In the genomic region with DNA sequence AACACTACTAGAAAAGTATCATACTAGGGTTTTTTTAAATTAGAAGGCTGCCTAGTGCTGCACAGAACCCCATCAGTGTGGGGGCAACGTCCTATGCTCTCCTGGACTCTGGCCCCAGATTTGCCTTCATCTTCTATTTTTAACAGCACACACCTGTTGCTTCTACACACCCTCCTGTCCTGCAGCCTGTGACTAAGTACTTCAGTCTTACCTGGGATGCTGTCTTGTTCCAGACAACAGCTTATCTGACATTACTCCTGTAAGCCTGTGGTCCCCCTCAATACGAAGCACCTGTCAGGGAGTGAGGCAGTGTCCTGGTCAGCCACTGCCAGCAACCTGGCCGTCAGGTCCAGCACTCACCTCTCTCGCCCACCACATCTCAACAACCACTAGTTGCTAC, we compare ENCODE assay signal across 34 cellular contexts.
A peak's percentile ranks its signal among the peaks of the same experiment; 100 is the strongest.
DNase-seq lines count a peak whose midpoint lies in the region; ATAC-seq, FAIRE-seq and TF ChIP-seq lines count a peak whose summit lies in the region.
"Had no signal": no experiment of that assay in that cellular context is flagged by ENCODE, and none has a peak within 500 bp of the region (broad histone marks: within the 10 kb centered on the region; RNA-seq: fewer than 3 reads in every experiment).

No MANE protein-coding gene starts in this region.

- no peak overlapping the region for H2BK120ac ChIP-seq in H1 (replicated peaks; ENCODE audit: low read depth, low read length)

- no peak for TF ChIP-seq EP300 in H1 (IDR thresholded peaks at IDR 0.05; ENCODE audit: borderline replicate concordance in 1 of 2, low read depth in 2 of 2, low read length in 2 of 2)

- no peaks in the 10 kb centered on the region for H3K79me1 ChIP-seq in H1 (ENCODE audit: low read depth, low read length)

- no peak for ATAC-seq in DND-41 (ENCODE audit: insufficient read depth, low read depth)
- no peak for ATAC-seq in GM18520 (IDR thresholded peaks at IDR 0.05; ENCODE audit: unreplicated experiment)
- ATAC-seq: A549; CD8-positive, alpha-beta T cell had no signal

- POLR2A ChIA-PET in HEK293 (lab: Yijun Ruan, JAX) = no interaction called here
- POLR2A ChIA-PET in H1 (lab: Charles Lee; ENCODE audit: partially characterized antibody) = no interaction called here
- POLR2A ChIA-PET in RWPE1 (lab: Yijun Ruan, JAX; ENCODE audit: low non-redundant PET) = no interaction called here

- no peak overlapping the region for H2AFZ ChIP-seq in DND-41 (ENCODE audit: low read depth, low read length)
- 0 out of 2 replicates have a peak overlapping the region, but pooled peaks have one; percentile 46 for H2AFZ ChIP-seq in H1 (ENCODE audit: low read length)

- no peak overlapping the region for H3K4me3 ChIP-seq in DND-41 (ENCODE audit: low read depth in 1 of 2, low read length in 2 of 2)
- H3K4me3 ChIP-seq in HEK293 (ENCODE audit: low read depth, low read length) = no peak overlapping the region
- H3K4me3 ChIP-seq in H1 (ENCODE audit: extremely low read depth in 1 of 4, insufficient read depth in 2 of 4, low read depth in 3 of 4, low read length in 4 of 4) = no peak overlapping the region
- H3K4me3 ChIP-seq: A549; BLaER1; BLaER1 treated with 17β-estradiol and CSF1 and Interleukin-3, amounts not matched to agents 10 nM and 100 nM had no signal

- H3K79me2 ChIP-seq in DND-41 (ENCODE audit: insufficient read depth, low read length) = no peaks in the 10 kb centered on the region
- H3K79me2 ChIP-seq in H1 (ENCODE audit: control insufficient read depth in 1 of 2, insufficient read depth in 2 of 2, low read length in 2 of 2) = no peaks in the 10 kb centered on the region

- H2BK12ac ChIP-seq in H1 (ENCODE audit: low read depth, low read length) = no peak overlapping the region

- DNase-seq in DND-41 (no peak), HTR-8/SVneo (ENCODE audit: insufficient read length, low spot score) (no peak), H1 (ENCODE audit: low read depth in 1 of 2, low spot score in 2 of 2) (no peak), RWPE1 (ENCODE audit: low spot score) (no peak), amygdala (lab: John Stamatoyannopoulos, UW) (no peak), NCI-H2171 (lab: John Stamatoyannopoulos, UW) (no peak)
- DNase-seq: 8988T; ACHN; AML-193; BE2C; C1 segment of cervical spinal cord; Caco-2; Calu3; CD4-positive, alpha-beta memory T cell; CD4-positive, alpha-beta T cell; CD4-positive, CD25-positive, alpha-beta regulatory T cell; CD8-positive, alpha-beta memory T cell; CD8-positive, alpha-beta T cell; COR-L47; DMS 273 treated with DMSO at 0.1 percent for 48 hours; DMS153; DMS53; DMS79; DMS79 treated with DMSO at 0.1 percent for 48 hours; EL had no signal

- peak overlapping the region; percentile 48 for H3K14ac ChIP-seq in H1 (ENCODE audit: insufficient read length)

- H2BK15ac ChIP-seq in H1 (ENCODE audit: low read length) = no peak overlapping the region

- H3K27ac ChIP-seq in DND-41 (ENCODE audit: low read length) (0 out of 2 replicates have a peak overlapping the region, but pooled peaks have one; percentile 1), HEK293 (ENCODE audit: extremely low read depth, low read depth, low read length) (no peak overlapping the region), H1 (ENCODE audit: low read depth, low read length) (no peak overlapping the region), RWPE1 (no peak overlapping the region)
- H3K27ac ChIP-seq: 22Rv1; A549; BLaER1; BLaER1 treated with 17β-estradiol and CSF1 and Interleukin-3, amounts not matched to agents 10 nM and 100 nM; C4-2B had no signal

- no peak overlapping the region for H2BK20ac ChIP-seq in H1 (ENCODE audit: low read length)

- TF ChIP-seq POLR2A in H1 (IDR thresholded peaks at IDR 0.05; ENCODE audit: control extremely low read depth in 1 of 2, low read depth in 2 of 2, low read length in 2 of 2) = no peak

- CTCF ChIA-PET in HEK293 (lab: Yijun Ruan, JAX) = no interaction called here
- CTCF ChIA-PET in H1 (lab: Charles Lee; ENCODE audit: partially characterized antibody) = no interaction called here
- CTCF ChIA-PET in RWPE1 (lab: Yijun Ruan, JAX) = no interaction called here

- no peak overlapping the region for H3K9ac ChIP-seq in DND-41 (ENCODE audit: low read depth, low read length)
- H3K9ac ChIP-seq in H1 (replicated peaks in 1 of 4; ENCODE audit: extremely low read depth in 1 of 4, low read depth in 3 of 4, low read length in 3 of 4) = no peak overlapping the region
- H3K9ac ChIP-seq: BLaER1; BLaER1 treated with 17β-estradiol and CSF1 and Interleukin-3, amounts not matched to agents 10 nM and 100 nM had no signal

- H3K56ac ChIP-seq in H1 (replicated peaks; ENCODE audit: insufficient read length, low read depth, low read length) = no peak overlapping the region

- H3K4ac ChIP-seq in H1 (replicated peaks; ENCODE audit: insufficient read length, low read depth, low read length) = no peak overlapping the region

- FAIRE-seq in HTR-8/SVneo (lab: Jason Lieb, UNC) (peak; percentile 59), H1 (lab: Jason Lieb, UNC) (no peak)
- FAIRE-seq: A204.1, A549, D721Med had no signal

- H4K91ac ChIP-seq in H1 (replicated peaks; ENCODE audit: insufficient read length, low read length) = no peak overlapping the region

- H3K36me3 ChIP-seq in DND-41 (ENCODE audit: insufficient read depth, low read length) = no peaks in the 10 kb centered on the region
- H3K36me3 ChIP-seq in HEK293 (ENCODE audit: control insufficient read depth in 2 of 2, insufficient read depth in 1 of 2, low read length in 2 of 2) = no peaks in the 10 kb centered on the region
- H3K36me3 ChIP-seq in H1 (ENCODE audit: control insufficient read depth in 2 of 4, insufficient read depth in 4 of 4, low read length in 3 of 4) = no peaks in the 10 kb centered on the region
- H3K36me3 ChIP-seq: BE2C; BLaER1; BLaER1 treated with 17β-estradiol and CSF1 and Interleukin-3, amounts not matched to agents 10 nM and 100 nM had no signal

- TF ChIP-seq CTCF in DND-41 (IDR thresholded peaks at IDR 0.05; ENCODE audit: borderline replicate concordance, extremely low read depth, low read length, poor library complexity, severe bottlenecking) = no peak
- TF ChIP-seq CTCF in HEK293 (tag by site-specific recombination; IDR thresholded peaks at IDR 0.05) = no peak
- TF ChIP-seq CTCF in H1 (IDR thresholded peaks at IDR 0.05; ENCODE audit: control extremely low read depth in 1 of 3, insufficient read depth in 1 of 3, low read depth in 1 of 3, low read length in 3 of 3) = no peak
- no peak for TF ChIP-seq CTCF in RWPE1 (conservative IDR thresholded peaks at IDR 0.05; ENCODE audit: low read depth)

- no peak overlapping the region for H4K5ac ChIP-seq in H1 (ENCODE audit: insufficient read length, low read depth, low read length)

- H3K9me3 ChIP-seq in DND-41 (ENCODE audit: insufficient read depth, low read length, severe bottlenecking) (no peaks in the 10 kb centered on the region), HEK293 (ENCODE audit: control insufficient read depth, insufficient read depth, low read depth, low read length) (no peaks in the 10 kb centered on the region), H1 (ENCODE audit: insufficient read depth in 2 of 2, low read depth in 1 of 2, low read length in 1 of 2) (no peaks in the 10 kb centered on the region)
- H3K9me3 ChIP-seq: A549, BE2C, Caco-2 had no signal

- no peak overlapping the region for H4K8ac ChIP-seq in H1 (ENCODE audit: extremely low read depth, insufficient read depth, low read length)

- no peak for TF ChIP-seq RAD21 in H1 (IDR thresholded peaks at IDR 0.05 in 1 of 2, conservative IDR thresholded peaks at IDR 0.05 in 1 of 2; ENCODE audit: low read depth in 2 of 2, low read length in 2 of 2)

- H4K20me1 ChIP-seq in DND-41 (ENCODE audit: insufficient read depth, low read length) (no peaks in the 10 kb centered on the region), H1 (replicated peaks in 1 of 2; ENCODE audit: control insufficient read depth in 1 of 2, insufficient read depth in 2 of 2, low read length in 2 of 2) (no peaks in the 10 kb centered on the region)
- H4K20me1 ChIP-seq: BLaER1; BLaER1 treated with 17β-estradiol and CSF1 and Interleukin-3, amounts not matched to agents 10 nM and 100 nM had no signal

- peaks cover 29% of the 10 kb centered on the region for H3K4me1 ChIP-seq in DND-41 (ENCODE audit: insufficient read depth, low read length)
- H3K4me1 ChIP-seq in HEK293 (ENCODE audit: control insufficient read depth, insufficient read depth, low read length) = no peaks in the 10 kb centered on the region
- H3K4me1 ChIP-seq in H1 (replicated peaks in 1 of 4; ENCODE audit: control insufficient read depth in 3 of 4, insufficient read depth in 4 of 4, low read length in 3 of 4) = no peaks in the 10 kb centered on the region
- H3K4me1 ChIP-seq: A549, BE2C, Caco-2 had no signal

- H2BK5ac ChIP-seq in H1 (ENCODE audit: low read depth, low read length) = no peak overlapping the region

- H3K18ac ChIP-seq in H1 (ENCODE audit: extremely low read depth, low read length) = no peak overlapping the region

- no peak overlapping the region for H3K23ac ChIP-seq in H1 (ENCODE audit: insufficient read length)

- H3K4me2 ChIP-seq in DND-41 (ENCODE audit: insufficient read depth, low read length) (no peak overlapping the region), H1 (ENCODE audit: insufficient read depth in 1 of 2, low read depth in 2 of 2, low read length in 2 of 2) (no peak overlapping the region)
- H3K4me2 ChIP-seq: A549; BLaER1; BLaER1 treated with 17β-estradiol and CSF1 and Interleukin-3, amounts not matched to agents 10 nM and 100 nM had no signal

- H3K27me3 ChIP-seq in DND-41 (ENCODE audit: insufficient read depth, low read length, poor library complexity) (no peaks in the 10 kb centered on the region), H1 (replicated peaks in 1 of 4; ENCODE audit: control insufficient read depth in 3 of 4, extremely low read depth in 1 of 4, insufficient read depth in 3 of 4, low read length in 3 of 4) (no peaks in the 10 kb centered on the region)
- H3K27me3 ChIP-seq: BLaER1; BLaER1 treated with 17β-estradiol and CSF1 and Interleukin-3, amounts not matched to agents 10 nM and 100 nM had no signal

- no peaks in the 10 kb centered on the region for H3K23me2 ChIP-seq in H1 (ENCODE audit: low read depth, low read length)

- WGBS in H1 (ENCODE audit: extremely low coverage in 1 of 2, insufficient coverage in 1 of 2, insufficient read length in 1 of 2, insufficient replicate concordance in 2 of 2, low coverage in 1 of 2, low lambda C conversion rate in 2 of 2, missing lambda C conversion rate in 1 of 2), 2 experiments = 84% methylated on average over 4 of the region's 4 CpGs; no CpG with 5 or more reads in 1 of the 2 experiments

- H2AK5ac ChIP-seq in H1 (ENCODE audit: low read depth, low read length) = no peak overlapping the region

TF ChIP-seq in HEK293, 187 proteins besides CTCF, POLR2A, EP300 and RAD21:
- TF ChIP-seq SCRT1 (tag by site-specific recombination; IDR thresholded peaks at IDR 0.05; ENCODE audit: borderline replicate concordance) (0 out of 2 replicates have a peak, but pooled peaks have one; percentile 52), SCRT2 (tag by site-specific recombination; IDR thresholded peaks at IDR 0.05) (peak; percentile 80; the same call in 1 of the 2 replicates), ZEB2 (tag by site-specific recombination; IDR thresholded peaks at IDR 0.05) (no peak)

TF ChIP-seq in H1, 55 proteins besides CTCF, POLR2A, EP300 and RAD21 (continues in another document):
- TF ChIP-seq ZNF274 (IDR thresholded peaks at IDR 0.05; ENCODE audit: borderline replicate concordance, extremely low read depth, low read length) = no peak
- no peak for TF ChIP-seq ASH2L (IDR thresholded peaks at IDR 0.05; ENCODE audit: low read length)
- no peak for TF ChIP-seq RXRA (IDR thresholded peaks at IDR 0.05; ENCODE audit: insufficient read depth, low read depth, low read length)
